In genomic region chr1:9798236-9799130, GRCh38 we compare ENCODE assay signal across 2 cellular contexts.
TF ChIP-seq lines count a peak whose summit lies in the region.

No MANE protein-coding gene starts in this region.

TF ChIP-seq in SK-N-SH, 30 proteins besides CTCF, POLR2A, EP300 and RAD21 (continued from another document):
- TF ChIP-seq GATA2 (CRISPR knock-in tag; IDR thresholded peaks at IDR 0.05) (no peak), NRF1 (IDR thresholded peaks at IDR 0.05; ENCODE audit: low read depth, low read length) (no peak), YY1 (IDR thresholded peaks at IDR 0.05; ENCODE audit: low read depth) (no peak), SMC3 (IDR thresholded peaks at IDR 0.05; ENCODE audit: low read depth, low read length) (no peak), ELF1 (IDR thresholded peaks at IDR 0.05) (no peak), RXRA (IDR thresholded peaks at IDR 0.05; ENCODE audit: borderline replicate concordance, low read depth) (no peak), MAX (IDR thresholded peaks at IDR 0.05; ENCODE audit: low read depth) (no peak)
- TF ChIP-seq, protein P1, sequence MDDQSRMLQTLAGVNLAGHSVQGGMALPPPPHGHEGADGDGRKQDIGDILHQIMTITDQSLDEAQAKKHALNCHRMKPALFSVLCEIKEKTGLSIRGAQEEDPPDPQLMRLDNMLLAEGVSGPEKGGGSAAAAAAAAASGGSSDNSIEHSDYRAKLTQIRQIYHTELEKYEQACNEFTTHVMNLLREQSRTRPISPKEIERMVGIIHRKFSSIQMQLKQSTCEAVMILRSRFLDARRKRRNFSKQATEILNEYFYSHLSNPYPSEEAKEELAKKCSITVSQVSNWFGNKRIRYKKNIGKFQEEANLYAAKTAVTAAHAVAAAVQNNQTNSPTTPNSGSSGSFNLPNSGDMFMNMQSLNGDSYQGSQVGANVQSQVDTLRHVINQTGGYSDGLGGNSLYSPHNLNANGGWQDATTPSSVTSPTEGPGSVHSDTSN (IDR thresholded peaks at IDR 0.05), result no peak

TF ChIP-seq in WTC11, 78 proteins besides CTCF, POLR2A, EP300 and RAD21 (continued from another document):
- no peak for TF ChIP-seq AR (CRISPR knock-in tag; IDR thresholded peaks at IDR 0.05)
- no peak for TF ChIP-seq ZNF532 (CRISPR knock-in tag; IDR thresholded peaks at IDR 0.05; ENCODE audit: borderline replicate concordance)
- TF ChIP-seq TCF7 (CRISPR knock-in tag; IDR thresholded peaks at IDR 0.05; ENCODE audit: low read depth), result no peak
- TF ChIP-seq ZNF121 (CRISPR knock-in tag; IDR thresholded peaks at IDR 0.05), result no peak
- no peak for TF ChIP-seq SMAD3 (CRISPR knock-in tag; IDR thresholded peaks at IDR 0.05; ENCODE audit: borderline replicate concordance)
- TF ChIP-seq MXD4 (CRISPR knock-in tag; IDR thresholded peaks at IDR 0.05; ENCODE audit: borderline replicate concordance), result no peak
- TF ChIP-seq GTF2I (CRISPR knock-in tag; conservative IDR thresholded peaks at IDR 0.05), result no peak
- TF ChIP-seq ZNF263 (CRISPR knock-in tag; IDR thresholded peaks at IDR 0.05; ENCODE audit: low read depth), result no peak
- TF ChIP-seq FOXP4 (CRISPR knock-in tag; IDR thresholded peaks at IDR 0.05), result no peak
- TF ChIP-seq ZNF396 (CRISPR knock-in tag; IDR thresholded peaks at IDR 0.05; ENCODE audit: borderline replicate concordance), result no peak
- TF ChIP-seq, protein P2, sequence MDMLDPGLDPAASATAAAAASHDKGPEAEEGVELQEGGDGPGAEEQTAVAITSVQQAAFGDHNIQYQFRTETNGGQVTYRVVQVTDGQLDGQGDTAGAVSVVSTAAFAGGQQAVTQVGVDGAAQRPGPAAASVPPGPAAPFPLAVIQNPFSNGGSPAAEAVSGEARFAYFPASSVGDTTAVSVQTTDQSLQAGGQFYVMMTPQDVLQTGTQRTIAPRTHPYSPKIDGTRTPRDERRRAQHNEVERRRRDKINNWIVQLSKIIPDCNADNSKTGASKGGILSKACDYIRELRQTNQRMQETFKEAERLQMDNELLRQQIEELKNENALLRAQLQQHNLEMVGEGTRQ (CRISPR knock-in tag; IDR thresholded peaks at IDR 0.05), result no peak
- TF ChIP-seq SMAD4 (CRISPR knock-in tag; IDR thresholded peaks at IDR 0.05), result no peak
- TF ChIP-seq TEAD1 (CRISPR knock-in tag; IDR thresholded peaks at IDR 0.05), result no peak
TF ChIP-seq in WTC11: peak in this region for 0.
